In the genomic region with DNA sequence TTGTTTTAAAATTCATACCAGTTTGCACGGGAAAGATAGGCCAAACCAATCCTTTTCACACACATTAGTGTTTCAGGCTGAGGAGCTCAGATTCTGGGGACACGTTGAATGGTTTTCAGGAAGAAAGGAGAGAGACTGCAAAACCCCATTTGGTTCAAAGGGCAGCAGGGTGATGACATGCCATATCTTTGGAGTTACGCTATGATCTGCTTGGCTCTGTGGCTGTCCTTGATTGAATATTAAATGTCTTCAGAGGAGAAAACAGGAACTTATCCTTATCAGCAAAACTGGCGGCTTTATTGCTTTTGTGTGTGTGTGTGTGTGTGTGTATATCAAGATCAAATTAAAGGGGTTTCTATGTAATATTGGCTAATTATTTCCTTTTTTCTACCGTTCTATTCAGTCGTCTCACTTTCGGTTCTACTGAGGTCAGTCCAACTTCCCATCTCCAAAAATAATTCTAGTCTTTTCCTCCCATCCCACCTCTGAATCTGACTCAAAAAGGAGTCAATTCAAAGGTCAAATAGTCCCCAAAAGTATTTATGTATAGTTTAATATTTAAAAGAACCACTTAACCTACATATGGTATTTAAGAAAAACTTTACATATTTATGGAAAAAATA, we compare ENCODE assay signal across 1 cellular context.
TF ChIP-seq lines count a peak whose summit lies in the region.

No MANE protein-coding gene starts in this region.

TF ChIP-seq in HepG2, 621 proteins besides CTCF, POLR2A, EP300 and RAD21:
- TF ChIP-seq, protein P1, sequence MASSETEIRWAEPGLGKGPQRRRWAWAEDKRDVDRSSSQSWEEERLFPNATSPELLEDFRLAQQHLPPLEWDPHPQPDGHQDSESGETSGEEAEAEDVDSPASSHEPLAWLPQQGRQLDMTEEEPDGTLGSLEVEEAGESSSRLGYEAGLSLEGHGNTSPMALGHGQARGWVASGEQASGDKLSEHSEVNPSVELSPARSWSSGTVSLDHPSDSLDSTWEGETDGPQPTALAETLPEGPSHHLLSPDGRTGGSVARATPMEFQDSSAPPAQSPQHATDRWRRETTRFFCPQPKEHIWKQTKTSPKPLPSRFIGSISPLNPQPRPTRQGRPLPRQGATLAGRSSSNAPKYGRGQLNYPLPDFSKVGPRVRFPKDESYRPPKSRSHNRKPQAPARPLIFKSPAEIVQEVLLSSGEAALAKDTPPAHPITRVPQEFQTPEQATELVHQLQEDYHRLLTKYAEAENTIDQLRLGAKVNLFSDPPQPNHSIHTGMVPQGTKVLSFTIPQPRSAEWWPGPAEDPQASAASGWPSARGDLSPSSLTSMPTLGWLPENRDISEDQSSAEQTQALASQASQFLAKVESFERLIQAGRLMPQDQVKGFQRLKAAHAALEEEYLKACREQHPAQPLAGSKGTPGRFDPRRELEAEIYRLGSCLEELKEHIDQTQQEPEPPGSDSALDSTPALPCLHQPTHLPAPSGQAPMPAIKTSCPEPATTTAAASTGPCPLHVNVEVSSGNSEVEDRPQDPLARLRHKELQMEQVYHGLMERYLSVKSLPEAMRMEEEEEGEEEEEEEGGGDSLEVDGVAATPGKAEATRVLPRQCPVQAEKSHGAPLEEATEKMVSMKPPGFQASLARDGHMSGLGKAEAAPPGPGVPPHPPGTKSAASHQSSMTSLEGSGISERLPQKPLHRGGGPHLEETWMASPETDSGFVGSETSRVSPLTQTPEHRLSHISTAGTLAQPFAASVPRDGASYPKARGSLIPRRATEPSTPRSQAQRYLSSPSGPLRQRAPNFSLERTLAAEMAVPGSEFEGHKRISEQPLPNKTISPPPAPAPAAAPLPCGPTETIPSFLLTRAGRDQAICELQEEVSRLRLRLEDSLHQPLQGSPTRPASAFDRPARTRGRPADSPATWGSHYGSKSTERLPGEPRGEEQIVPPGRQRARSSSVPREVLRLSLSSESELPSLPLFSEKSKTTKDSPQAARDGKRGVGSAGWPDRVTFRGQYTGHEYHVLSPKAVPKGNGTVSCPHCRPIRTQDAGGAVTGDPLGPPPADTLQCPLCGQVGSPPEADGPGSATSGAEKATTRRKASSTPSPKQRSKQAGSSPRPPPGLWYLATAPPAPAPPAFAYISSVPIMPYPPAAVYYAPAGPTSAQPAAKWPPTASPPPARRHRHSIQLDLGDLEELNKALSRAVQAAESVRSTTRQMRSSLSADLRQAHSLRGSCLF (CRISPR knock-in tag; IDR thresholded peaks at IDR 0.05; ENCODE audit: borderline replicate concordance): no peak
- TF ChIP-seq EHMT2 (IDR thresholded peaks at IDR 0.05; ENCODE audit: borderline replicate concordance, low read depth, low read length): no peak
- TF ChIP-seq RBM39 (IDR thresholded peaks at IDR 0.05; ENCODE audit: low read depth, low read length, poor library complexity, severe bottlenecking): no peak
- TF ChIP-seq ATF7-NPFF (CRISPR knock-in tag; IDR thresholded peaks at IDR 0.05; ENCODE audit: low read depth): no peak
- TF ChIP-seq, protein P2, sequence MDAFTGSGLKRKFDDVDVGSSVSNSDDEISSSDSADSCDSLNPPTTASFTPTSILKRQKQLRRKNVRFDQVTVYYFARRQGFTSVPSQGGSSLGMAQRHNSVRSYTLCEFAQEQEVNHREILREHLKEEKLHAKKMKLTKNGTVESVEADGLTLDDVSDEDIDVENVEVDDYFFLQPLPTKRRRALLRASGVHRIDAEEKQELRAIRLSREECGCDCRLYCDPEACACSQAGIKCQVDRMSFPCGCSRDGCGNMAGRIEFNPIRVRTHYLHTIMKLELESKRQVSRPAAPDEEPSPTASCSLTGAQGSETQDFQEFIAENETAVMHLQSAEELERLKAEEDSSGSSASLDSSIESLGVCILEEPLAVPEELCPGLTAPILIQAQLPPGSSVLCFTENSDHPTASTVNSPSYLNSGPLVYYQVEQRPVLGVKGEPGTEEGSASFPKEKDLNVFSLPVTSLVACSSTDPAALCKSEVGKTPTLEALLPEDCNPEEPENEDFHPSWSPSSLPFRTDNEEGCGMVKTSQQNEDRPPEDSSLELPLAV (CRISPR knock-in tag; conservative IDR thresholded peaks at IDR 0.05; ENCODE audit: low read depth): no peak
- TF ChIP-seq ZNF207 (IDR thresholded peaks at IDR 0.05; ENCODE audit: borderline replicate concordance): no peak
- TF ChIP-seq, protein P3, sequence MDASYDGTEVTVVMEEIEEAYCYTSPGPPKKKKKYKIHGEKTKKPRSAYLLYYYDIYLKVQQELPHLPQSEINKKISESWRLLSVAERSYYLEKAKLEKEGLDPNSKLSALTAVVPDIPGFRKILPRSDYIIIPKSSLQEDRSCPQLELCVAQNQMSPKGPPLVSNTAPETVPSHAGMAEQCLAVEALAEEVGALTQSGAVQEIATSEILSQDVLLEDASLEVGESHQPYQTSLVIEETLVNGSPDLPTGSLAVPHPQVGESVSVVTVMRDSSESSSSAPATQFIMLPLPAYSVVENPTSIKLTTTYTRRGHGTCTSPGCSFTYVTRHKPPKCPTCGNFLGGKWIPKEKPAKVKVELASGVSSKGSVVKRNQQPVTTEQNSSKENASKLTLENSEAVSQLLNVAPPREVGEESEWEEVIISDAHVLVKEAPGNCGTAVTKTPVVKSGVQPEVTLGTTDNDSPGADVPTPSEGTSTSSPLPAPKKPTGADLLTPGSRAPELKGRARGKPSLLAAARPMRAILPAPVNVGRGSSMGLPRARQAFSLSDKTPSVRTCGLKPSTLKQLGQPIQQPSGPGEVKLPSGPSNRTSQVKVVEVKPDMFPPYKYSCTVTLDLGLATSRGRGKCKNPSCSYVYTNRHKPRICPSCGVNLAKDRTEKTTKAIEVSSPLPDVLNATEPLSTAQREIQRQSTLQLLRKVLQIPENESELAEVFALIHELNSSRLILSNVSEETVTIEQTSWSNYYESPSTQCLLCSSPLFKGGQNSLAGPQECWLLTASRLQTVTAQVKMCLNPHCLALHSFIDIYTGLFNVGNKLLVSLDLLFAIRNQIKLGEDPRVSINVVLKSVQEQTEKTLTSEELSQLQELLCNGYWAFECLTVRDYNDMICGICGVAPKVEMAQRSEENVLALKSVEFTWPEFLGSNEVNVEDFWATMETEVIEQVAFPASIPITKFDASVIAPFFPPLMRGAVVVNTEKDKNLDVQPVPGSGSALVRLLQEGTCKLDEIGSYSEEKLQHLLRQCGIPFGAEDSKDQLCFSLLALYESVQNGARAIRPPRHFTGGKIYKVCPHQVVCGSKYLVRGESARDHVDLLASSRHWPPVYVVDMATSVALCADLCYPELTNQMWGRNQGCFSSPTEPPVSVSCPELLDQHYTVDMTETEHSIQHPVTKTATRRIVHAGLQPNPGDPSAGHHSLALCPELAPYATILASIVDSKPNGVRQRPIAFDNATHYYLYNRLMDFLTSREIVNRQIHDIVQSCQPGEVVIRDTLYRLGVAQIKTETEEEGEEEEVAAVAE (CRISPR knock-in tag; IDR thresholded peaks at IDR 0.05; ENCODE audit: borderline replicate concordance): no peak
- no peak for TF ChIP-seq ZFP82 (CRISPR knock-in tag; IDR thresholded peaks at IDR 0.05; ENCODE audit: borderline replicate concordance)
- TF ChIP-seq MIXL1 (CRISPR knock-in tag; IDR thresholded peaks at IDR 0.05): no peak
